In the genomic region with DNA sequence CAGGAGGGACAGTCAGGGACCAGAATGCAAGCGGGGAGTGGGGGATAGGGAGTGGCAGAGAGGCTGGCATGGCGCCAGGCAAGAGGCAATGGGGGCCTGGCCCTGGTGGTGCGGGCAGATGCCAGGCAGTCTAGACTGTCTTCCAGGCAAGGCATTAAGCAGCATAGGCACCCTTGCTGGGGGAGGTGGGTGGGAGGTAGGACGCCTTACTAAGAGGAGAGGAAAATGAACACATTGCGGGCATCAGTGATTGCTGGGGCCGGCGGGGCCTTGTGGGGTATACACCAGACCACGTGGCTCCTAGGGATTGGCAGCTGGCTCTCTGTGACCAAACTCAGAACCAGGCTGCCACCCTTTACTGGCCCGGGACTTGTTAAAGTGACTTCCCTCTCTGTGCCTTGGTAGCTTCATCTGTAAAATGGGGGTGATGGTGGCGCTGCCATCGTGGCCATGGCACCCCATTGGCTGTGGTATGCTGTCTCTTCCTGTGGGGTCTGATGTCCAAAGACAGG, we compare ENCODE assay signal across 12 cellular contexts. TPM values are rescaled to one million over a fixed set of nuclear protein-coding genes. Genes with fewer than 3 reads are reported as not detected.
A peak's percentile ranks its signal among the peaks of the same experiment; 100 is the strongest.
DNase-seq lines count a peak whose midpoint lies in the region; ATAC-seq and TF ChIP-seq lines count a peak whose summit lies in the region.
"Had no signal": no experiment of that assay in that cellular context is flagged by ENCODE, and none has a peak within 500 bp of the region (broad histone marks: within the 10 kb centered on the region; RNA-seq: fewer than 3 reads in every experiment).

No MANE protein-coding gene starts in this region.

- DNase-seq in right cardiac atrium (peak in 2 of 3 donors; percentile 50 to 68), left cardiac atrium (no peak), upper lobe of right lung (peak; percentile 64), hypothalamus (lab: John Stamatoyannopoulos, UW) (no peak), kidney tubule cell (ENCODE audit: low spot score) (no peak)
- no peak for DNase-seq in activated naive CD8-positive, alpha-beta T cell treated with anti-CD3 and anti-CD28 coated beads for 36 hours
- DNase-seq: dermis blood vessel endothelial cell, glutamatergic neuron, NCI-H1048 had no signal

- 70% methylated on average over 11 of the region's 11 CpGs for WGBS in right cardiac atrium

- no peaks in the 10 kb centered on the region for H3K27me3 Mint-ChIP-seq in activated naive CD8-positive, alpha-beta T cell treated with anti-CD3 and anti-CD28 coated beads for 36 hours

- H3K4me1 ChIP-seq in right cardiac atrium (ENCODE audit: control insufficient read depth, insufficient read depth, low read length) (peaks cover 32% of the 10 kb centered on the region), mucosa of rectum (ENCODE audit: control insufficient read depth in 2 of 2, insufficient read depth in 2 of 2, low read length in 2 of 2) (peaks cover 78 to 85% of the 10 kb centered on the region in 2 donors), upper lobe of right lung (peaks cover 72% of the 10 kb centered on the region)

- H3K9me3 Mint-ChIP-seq in activated naive CD8-positive, alpha-beta T cell treated with anti-CD3 and anti-CD28 coated beads for 36 hours, result peaks cover under 1% of the 10 kb centered on the region

- no peak overlapping the region for H3K4me3 Mint-ChIP-seq in activated naive CD8-positive, alpha-beta T cell treated with anti-CD3 and anti-CD28 coated beads for 36 hours

- H3K36me3 Mint-ChIP-seq in activated naive CD8-positive, alpha-beta T cell treated with anti-CD3 and anti-CD28 coated beads for 36 hours, result peaks cover 38% of the 10 kb centered on the region

- peaks cover 59% of the 10 kb centered on the region for H3K4me1 Mint-ChIP-seq in activated naive CD8-positive, alpha-beta T cell treated with anti-CD3 and anti-CD28 coated beads for 36 hours

- no peak for TF ChIP-seq CTCF in upper lobe of right lung (IDR thresholded peaks at IDR 0.05)

- H3K4me3 ChIP-seq in right cardiac atrium (ENCODE audit: low read length) (no peak overlapping the region), mucosa of rectum (ENCODE audit: low read length in 2 of 2) (peak overlapping the region in 1 of 2 donors; percentile 22), upper lobe of right lung (no peak overlapping the region)
- H3K4me3 ChIP-seq: smooth muscle cell had no signal

- H3K27ac Mint-ChIP-seq in activated naive CD8-positive, alpha-beta T cell treated with anti-CD3 and anti-CD28 coated beads for 36 hours, result peak overlapping the region; percentile 39

- H3K9me3 ChIP-seq in right cardiac atrium (ENCODE audit: control insufficient read depth, low read length) (no peaks in the 10 kb centered on the region), mucosa of rectum (ENCODE audit: control insufficient read depth in 2 of 2, low read length in 2 of 2) (no peaks in the 10 kb centered on the region), upper lobe of right lung (no peaks in the 10 kb centered on the region)

- intact Hi-C loops in right cardiac atrium (cut with DNase I), result loop anchor here in 1 of 4 donors (2.0 kb wide), 1 partner anchor 41 kb away; no protein-coding TSS in a partner anchor
- intact Hi-C loops in left cardiac atrium (cut with DNase I), result no loop called here
- intact Hi-C loops in upper lobe of right lung (cut with DNase I), result no loop called here

- H3K27me3 ChIP-seq in right cardiac atrium (ENCODE audit: control insufficient read depth, insufficient read depth) (no peaks in the 10 kb centered on the region), mucosa of rectum (ENCODE audit: control insufficient read depth in 2 of 2, insufficient read depth in 2 of 2, low read length in 2 of 2) (no peaks in the 10 kb centered on the region), upper lobe of right lung (no peaks in the 10 kb centered on the region)

- H3K36me3 ChIP-seq in mucosa of rectum (ENCODE audit: control insufficient read depth in 2 of 2, insufficient read depth in 2 of 2, low read length in 2 of 2) (peaks cover 16 to 23% of the 10 kb centered on the region in 2 donors), upper lobe of right lung (peaks cover 26% of the 10 kb centered on the region)

- peak overlapping the region; percentile 58 to 87 for H3K9ac ChIP-seq in mucosa of rectum (ENCODE audit: low read depth in 1 of 2, low read length in 2 of 2)

- H3K27ac ChIP-seq in right cardiac atrium (ENCODE audit: low read length), result peak overlapping the region; percentile 4
- peak overlapping the region; percentile 96 to 99 for H3K27ac ChIP-seq in mucosa of rectum (ENCODE audit: low read depth in 2 of 2, low read length in 2 of 2)
- peak overlapping the region; percentile 65 for H3K27ac ChIP-seq in upper lobe of right lung

- no peak for ATAC-seq in right cardiac atrium
- ATAC-seq in left cardiac atrium, result no peak
- no peak for ATAC-seq in upper lobe of right lung
- no peak for ATAC-seq in HG02571 (IDR thresholded peaks at IDR 0.05; ENCODE audit: unreplicated experiment)

RNA-seq across cellular contexts. Expression of gene DNM2, which starts 46.0 kb away (rescaled TPM):
- total RNA-seq in right cardiac atrium (100 to 1,000 TPM; 176 to 202 (median 189) TPM), left cardiac atrium (100 to 1,000 TPM; 125 to 186 TPM), upper lobe of right lung (280 TPM)
- polyA plus RNA-seq in right cardiac atrium, result 129 TPM
- 100 to 1,000 TPM; 127 to 133 TPM for total RNA-seq in activated naive CD8-positive, alpha-beta T cell treated with anti-CD3 and anti-CD28 coated beads for 36 hours

Comparison
In these comparisons a context has a peak if more than half of its experiments do, and no peak if none do; other contexts are left out.
1. DNase-seq: peak in right cardiac atrium (2 of 3) and upper lobe of right lung (single experiment); none in left cardiac atrium (single experiment), activated naive CD8-positive, alpha-beta T cell treated with anti-CD3 and anti-CD28 coated beads for 36 hours (single experiment), hypothalamus (0 of 51) and kidney tubule cell (single experiment).
2. H3K27ac ChIP-seq: peak in every context shown above with its lines; median percentile 98 in mucosa of rectum; 65 in upper lobe of right lung; 4 in right cardiac atrium.